In genomic region chr4:20254517-20255250, GRCh38 we compare ENCODE assay signal across 9 cellular contexts. TPM values are rescaled to one million over a fixed set of nuclear protein-coding genes. Genes with fewer than 3 reads are reported as not detected.
DNase-seq lines count a peak whose midpoint lies in the region; ATAC-seq and TF ChIP-seq lines count a peak whose summit lies in the region.
"Had no signal": no experiment of that assay in that cellular context is flagged by ENCODE, and none has a peak within 500 bp of the region (broad histone marks: within the 10 kb centered on the region; RNA-seq: fewer than 3 reads in every experiment).

No MANE protein-coding gene starts in this region.

- TF ChIP-seq POLR2A in esophagus muscularis mucosa (IDR thresholded peaks at IDR 0.05; ENCODE audit: low read depth): no peak

- intact Hi-C loops in esophagus muscularis mucosa (cut with DNase I): loop anchor here (5.0 kb wide), 1 partner anchor 163 kb away; no protein-coding TSS in a partner anchor

- DNase-seq in AG08396 (ENCODE audit: low spot score): peak; percentile 24
- DNase-seq in M059J (ENCODE audit: low read depth): peak; percentile 21
- no peak for DNase-seq in esophagus muscularis mucosa (ENCODE audit: extremely low spot score)
- DNase-seq in naive B cell: no peak
- no peak for DNase-seq in activated T-cell treated with anti-CD3 and anti-CD28 coated beads, Interleukin-2, amount 50 U/mL, for 72 hours
- DNase-seq in kidney glomerular epithelial cell (lab: John Stamatoyannopoulos, UW): no peak
- no peak for DNase-seq in epidermal melanocyte (ENCODE audit: insufficient read length, low spot score)

- peak overlapping the region in 1 of 6 donors; percentile 81 for H3K27ac Mint-ChIP-seq in naive B cell
- H3K27ac Mint-ChIP-seq in activated T-cell treated with anti-CD3 and anti-CD28 coated beads, Interleukin-2, amount 50 U/mL, for 72 hours: no peak overlapping the region

- no peaks in the 10 kb centered on the region for H3K9me3 ChIP-seq in esophagus muscularis mucosa

- no peaks in the 10 kb centered on the region for H3K36me3 Mint-ChIP-seq in naive B cell
- H3K36me3 Mint-ChIP-seq in activated T-cell treated with anti-CD3 and anti-CD28 coated beads, Interleukin-2, amount 50 U/mL, for 72 hours (ENCODE audit: insufficient read depth in 2 of 2): peaks cover 2 to 8% of the 10 kb centered on the region in 2 donors

- H3K4me3 Mint-ChIP-seq in naive B cell: peak overlapping the region in 5 of 8 donors; percentile 39 to 66 (median 60)
- no peak overlapping the region for H3K4me3 Mint-ChIP-seq in activated T-cell treated with anti-CD3 and anti-CD28 coated beads, Interleukin-2, amount 50 U/mL, for 72 hours

- no peaks in the 10 kb centered on the region for H3K36me3 ChIP-seq in esophagus muscularis mucosa

- peak in 1 of 3 experiments; percentile 10 for TF ChIP-seq CTCF in esophagus muscularis mucosa (IDR thresholded peaks at IDR 0.05)

- TF ChIP-seq EP300 in esophagus muscularis mucosa (IDR thresholded peaks at IDR 0.05): no peak

- peak overlapping the region; percentile 78 to 89 (median 84) for H3K4me3 ChIP-seq in esophagus muscularis mucosa
- H3K4me3 ChIP-seq: GM12878 had no signal

- H3K4me1 ChIP-seq in esophagus muscularis mucosa: peaks cover 21 to 70% (median 46%) of the 10 kb centered on the region in 4 donors

- peaks cover 0 to 14% (median 3%) of the 10 kb centered on the region in 4 donors for H3K27me3 ChIP-seq in esophagus muscularis mucosa

- ATAC-seq in naive B cell (ENCODE audit: low read depth in 2 of 2): no peak
- ATAC-seq in activated T-cell treated with anti-CD3 and anti-CD28 coated beads, Interleukin-2, amount 50 U/mL, for 72 hours (replicated peaks in 1 of 2): no peak
- no peak for ATAC-seq in HG02759 (IDR thresholded peaks at IDR 0.05; ENCODE audit: unreplicated experiment)
- ATAC-seq: GM12878 had no signal

- H3K27me3 Mint-ChIP-seq in naive B cell: peaks cover 22 to 51% (median 47%) of the 10 kb centered on the region in 3 donors
- H3K27me3 Mint-ChIP-seq in activated T-cell treated with anti-CD3 and anti-CD28 coated beads, Interleukin-2, amount 50 U/mL, for 72 hours (ENCODE audit: low read depth): peaks cover 53% of the 10 kb centered on the region

- H3K27ac ChIP-seq in esophagus muscularis mucosa (replicated peaks in 1 of 4): peak overlapping the region; percentile 80 to 88 (median 86)

- WGBS in esophagus muscularis mucosa: 4% methylated on average over 50 of the region's 72 CpGs

- H3K9me3 Mint-ChIP-seq in naive B cell: peaks cover 0 to 2% (median 0%) of the 10 kb centered on the region in 7 donors
- H3K9me3 Mint-ChIP-seq in activated T-cell treated with anti-CD3 and anti-CD28 coated beads, Interleukin-2, amount 50 U/mL, for 72 hours: no peaks in the 10 kb centered on the region

- peaks cover 5 to 19% (median 10%) of the 10 kb centered on the region in 3 donors for H3K4me1 Mint-ChIP-seq in naive B cell
- peaks cover 10% of the 10 kb centered on the region for H3K4me1 Mint-ChIP-seq in activated T-cell treated with anti-CD3 and anti-CD28 coated beads, Interleukin-2, amount 50 U/mL, for 72 hours (ENCODE audit: low read depth)

RNA-seq across cellular contexts. Expression of gene SLIT2, which starts 3.0 kb away (rescaled TPM):
- total RNA-seq in M059J (2014; rRNA removed; shearing (Covaris generic)): 8.1 and 13.3 TPM in 2 replicates
- 100 to 1,000 TPM in 1 of 4 donors, 10 to 100 TPM in 3; 82.3 to 101 (median 92.0) TPM for total RNA-seq in esophagus muscularis mucosa
- not detected for polyA plus RNA-seq in naive B cell (ENCODE audit: low read depth in 6 of 6)
- total RNA-seq in activated T-cell treated with anti-CD3 and anti-CD28 coated beads, Interleukin-2, amount 50 U/mL, for 72 hours: not detected

Comparison
In these comparisons a context has a peak if more than half of its experiments do, and no peak if none do; other contexts are left out.
1. DNase-seq: peak in AG08396 (single experiment) and M059J (single experiment); none in esophagus muscularis mucosa (single experiment), naive B cell (single experiment), activated T-cell treated with anti-CD3 and anti-CD28 coated beads, Interleukin-2, amount 50 U/mL, for 72 hours (0 of 2), kidney glomerular epithelial cell (single experiment) and epidermal melanocyte (single experiment).
2. H3K4me3 Mint-ChIP-seq: peak in naive B cell (5 of 8); none in activated T-cell treated with anti-CD3 and anti-CD28 coated beads, Interleukin-2, amount 50 U/mL, for 72 hours (0 of 2).